Comparison of ENCODE assay signal across 1 cellular context in the genomic region with DNA sequence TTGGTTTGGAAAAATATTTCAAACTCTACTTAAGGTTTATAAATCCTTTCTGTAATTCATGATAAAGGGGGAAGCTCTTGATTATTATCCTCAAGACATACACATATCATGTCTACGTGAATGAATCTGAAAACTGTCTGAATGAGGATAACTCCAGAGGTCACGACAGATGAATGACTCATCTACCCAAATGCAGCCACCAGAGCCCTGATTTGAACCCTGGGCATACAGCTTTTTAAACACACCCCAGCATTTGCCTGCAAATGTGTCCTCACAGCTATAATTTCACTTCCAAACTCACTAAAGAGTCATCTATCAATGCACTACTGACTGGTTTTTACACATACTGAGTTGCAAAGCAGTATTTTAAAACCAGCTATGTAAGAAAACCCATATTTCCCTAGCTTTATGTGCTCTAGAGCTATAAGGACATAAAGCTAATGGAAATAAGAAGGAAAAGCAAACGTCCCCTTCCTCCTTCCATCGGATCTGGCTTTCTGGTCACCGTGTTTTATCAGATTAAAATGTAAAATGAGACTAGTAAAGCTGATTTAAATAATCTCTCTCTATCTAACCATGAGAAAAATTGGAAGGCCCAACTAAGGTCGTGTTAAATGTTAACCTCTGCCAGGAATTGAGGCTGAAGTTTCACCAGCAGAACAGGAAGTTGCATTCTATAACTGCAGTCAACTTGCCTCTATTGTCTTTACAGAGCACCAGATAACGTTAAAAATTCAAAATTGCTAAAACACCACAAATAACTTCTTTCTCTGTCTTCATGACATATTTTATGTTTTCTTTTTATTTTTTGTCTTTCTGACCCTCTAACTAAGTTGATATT.
TF ChIP-seq lines count a peak whose summit lies in the region.

No MANE protein-coding gene starts in this region.

TF ChIP-seq in HepG2, 621 proteins besides CTCF, POLR2A, EP300 and RAD21 (continued from another document and continues in another):
- TF ChIP-seq, protein P1, sequence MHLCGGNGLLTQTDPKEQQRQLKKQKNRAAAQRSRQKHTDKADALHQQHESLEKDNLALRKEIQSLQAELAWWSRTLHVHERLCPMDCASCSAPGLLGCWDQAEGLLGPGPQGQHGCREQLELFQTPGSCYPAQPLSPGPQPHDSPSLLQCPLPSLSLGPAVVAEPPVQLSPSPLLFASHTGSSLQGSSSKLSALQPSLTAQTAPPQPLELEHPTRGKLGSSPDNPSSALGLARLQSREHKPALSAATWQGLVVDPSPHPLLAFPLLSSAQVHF (CRISPR knock-in tag; IDR thresholded peaks at IDR 0.05): no peak
- TF ChIP-seq LCORL (IDR thresholded peaks at IDR 0.05) (no peak), LCORL (CRISPR knock-in tag; IDR thresholded peaks at IDR 0.05) (0 out of 2 replicates have a peak, but pooled peaks have one; percentile 16), BHLHE40 (IDR thresholded peaks at IDR 0.05; ENCODE audit: low read length) (no peak), ZNF773 (CRISPR knock-in tag; IDR thresholded peaks at IDR 0.05; ENCODE audit: borderline replicate concordance) (no peak), CBX2 (IDR thresholded peaks at IDR 0.05; ENCODE audit: low read depth, low read length) (no peak), CBX2 (CRISPR knock-in tag; IDR thresholded peaks at IDR 0.05; ENCODE audit: low read depth) (no peak), GTF2F1 (IDR thresholded peaks at IDR 0.05; ENCODE audit: low read length) (no peak), FLYWCH1 (CRISPR knock-in tag; IDR thresholded peaks at IDR 0.05) (no peak), HMG20B (CRISPR knock-in tag; conservative IDR thresholded peaks at IDR 0.05) (no peak), NFRKB (IDR thresholded peaks at IDR 0.05) (no peak), SAFB2 (CRISPR knock-in tag; IDR thresholded peaks at IDR 0.05; ENCODE audit: borderline replicate concordance, low read depth) (no peak), ZNF280B (CRISPR knock-in tag; IDR thresholded peaks at IDR 0.05; ENCODE audit: borderline replicate concordance) (no peak), JARID2 (CRISPR knock-in tag; IDR thresholded peaks at IDR 0.05; ENCODE audit: insufficient replicate concordance) (no peak), KLF9 (CRISPR knock-in tag; IDR thresholded peaks at IDR 0.05; ENCODE audit: low read depth) (no peak), FOSL1 (CRISPR knock-in tag; IDR thresholded peaks at IDR 0.05; ENCODE audit: borderline replicate concordance) (peak; percentile 49; the same call in 1 of the 2 replicates), ZNF749 (CRISPR knock-in tag; IDR thresholded peaks at IDR 0.05; ENCODE audit: borderline replicate concordance) (no peak), SYNCRIP (IDR thresholded peaks at IDR 0.05; ENCODE audit: insufficient read depth, low read depth, low read length) (no peak), ZMYM2 (CRISPR knock-in tag; IDR thresholded peaks at IDR 0.05) (no peak), SP2 (CRISPR knock-in tag; IDR thresholded peaks at IDR 0.05) (no peak), BCL6 (CRISPR knock-in tag; IDR thresholded peaks at IDR 0.05) (0 out of 2 replicates have a peak, but pooled peaks have one; percentile 19), SRY (CRISPR knock-in tag; IDR thresholded peaks at IDR 0.05) (no peak), FOXM1 (CRISPR knock-in tag; IDR thresholded peaks at IDR 0.05) (no peak), ZNF232 (CRISPR knock-in tag; IDR thresholded peaks at IDR 0.05; ENCODE audit: borderline replicate concordance) (no peak; the same call in 1 of the 2 replicates), NR3C1 (CRISPR knock-in tag; IDR thresholded peaks at IDR 0.05) (no peak), RBFOX2 (IDR thresholded peaks at IDR 0.05; ENCODE audit: low read depth, low read length) (peak; percentile 52; the same call in 1 of the 2 replicates), PBX2 (CRISPR knock-in tag; IDR thresholded peaks at IDR 0.05) (no peak), TGIF2 (CRISPR knock-in tag; IDR thresholded peaks at IDR 0.05) (no peak), SMAD3 (CRISPR knock-in tag; IDR thresholded peaks at IDR 0.05) (0 out of 2 replicates have a peak, but pooled peaks have one; percentile 53), HNRNPLL (IDR thresholded peaks at IDR 0.05; ENCODE audit: low read depth, low read length, poor library complexity, severe bottlenecking) (no peak), ZNF782 (CRISPR knock-in tag; IDR thresholded peaks at IDR 0.05; ENCODE audit: borderline replicate concordance) (no peak), SOX5 (CRISPR knock-in tag; IDR thresholded peaks at IDR 0.05; ENCODE audit: borderline replicate concordance) (peak; percentile 80; the same call in 1 of the 2 replicates)
- TF ChIP-seq, protein P2, sequence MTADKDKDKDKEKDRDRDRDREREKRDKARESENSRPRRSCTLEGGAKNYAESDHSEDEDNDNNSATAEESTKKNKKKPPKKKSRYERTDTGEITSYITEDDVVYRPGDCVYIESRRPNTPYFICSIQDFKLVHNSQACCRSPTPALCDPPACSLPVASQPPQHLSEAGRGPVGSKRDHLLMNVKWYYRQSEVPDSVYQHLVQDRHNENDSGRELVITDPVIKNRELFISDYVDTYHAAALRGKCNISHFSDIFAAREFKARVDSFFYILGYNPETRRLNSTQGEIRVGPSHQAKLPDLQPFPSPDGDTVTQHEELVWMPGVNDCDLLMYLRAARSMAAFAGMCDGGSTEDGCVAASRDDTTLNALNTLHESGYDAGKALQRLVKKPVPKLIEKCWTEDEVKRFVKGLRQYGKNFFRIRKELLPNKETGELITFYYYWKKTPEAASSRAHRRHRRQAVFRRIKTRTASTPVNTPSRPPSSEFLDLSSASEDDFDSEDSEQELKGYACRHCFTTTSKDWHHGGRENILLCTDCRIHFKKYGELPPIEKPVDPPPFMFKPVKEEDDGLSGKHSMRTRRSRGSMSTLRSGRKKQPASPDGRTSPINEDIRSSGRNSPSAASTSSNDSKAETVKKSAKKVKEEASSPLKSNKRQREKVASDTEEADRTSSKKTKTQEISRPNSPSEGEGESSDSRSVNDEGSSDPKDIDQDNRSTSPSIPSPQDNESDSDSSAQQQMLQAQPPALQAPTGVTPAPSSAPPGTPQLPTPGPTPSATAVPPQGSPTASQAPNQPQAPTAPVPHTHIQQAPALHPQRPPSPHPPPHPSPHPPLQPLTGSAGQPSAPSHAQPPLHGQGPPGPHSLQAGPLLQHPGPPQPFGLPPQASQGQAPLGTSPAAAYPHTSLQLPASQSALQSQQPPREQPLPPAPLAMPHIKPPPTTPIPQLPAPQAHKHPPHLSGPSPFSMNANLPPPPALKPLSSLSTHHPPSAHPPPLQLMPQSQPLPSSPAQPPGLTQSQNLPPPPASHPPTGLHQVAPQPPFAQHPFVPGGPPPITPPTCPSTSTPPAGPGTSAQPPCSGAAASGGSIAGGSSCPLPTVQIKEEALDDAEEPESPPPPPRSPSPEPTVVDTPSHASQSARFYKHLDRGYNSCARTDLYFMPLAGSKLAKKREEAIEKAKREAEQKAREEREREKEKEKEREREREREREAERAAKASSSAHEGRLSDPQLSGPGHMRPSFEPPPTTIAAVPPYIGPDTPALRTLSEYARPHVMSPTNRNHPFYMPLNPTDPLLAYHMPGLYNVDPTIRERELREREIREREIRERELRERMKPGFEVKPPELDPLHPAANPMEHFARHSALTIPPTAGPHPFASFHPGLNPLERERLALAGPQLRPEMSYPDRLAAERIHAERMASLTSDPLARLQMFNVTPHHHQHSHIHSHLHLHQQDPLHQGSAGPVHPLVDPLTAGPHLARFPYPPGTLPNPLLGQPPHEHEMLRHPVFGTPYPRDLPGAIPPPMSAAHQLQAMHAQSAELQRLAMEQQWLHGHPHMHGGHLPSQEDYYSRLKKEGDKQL (CRISPR knock-in tag; IDR thresholded peaks at IDR 0.05; ENCODE audit: low read depth): no peak
- TF ChIP-seq, protein P3, sequence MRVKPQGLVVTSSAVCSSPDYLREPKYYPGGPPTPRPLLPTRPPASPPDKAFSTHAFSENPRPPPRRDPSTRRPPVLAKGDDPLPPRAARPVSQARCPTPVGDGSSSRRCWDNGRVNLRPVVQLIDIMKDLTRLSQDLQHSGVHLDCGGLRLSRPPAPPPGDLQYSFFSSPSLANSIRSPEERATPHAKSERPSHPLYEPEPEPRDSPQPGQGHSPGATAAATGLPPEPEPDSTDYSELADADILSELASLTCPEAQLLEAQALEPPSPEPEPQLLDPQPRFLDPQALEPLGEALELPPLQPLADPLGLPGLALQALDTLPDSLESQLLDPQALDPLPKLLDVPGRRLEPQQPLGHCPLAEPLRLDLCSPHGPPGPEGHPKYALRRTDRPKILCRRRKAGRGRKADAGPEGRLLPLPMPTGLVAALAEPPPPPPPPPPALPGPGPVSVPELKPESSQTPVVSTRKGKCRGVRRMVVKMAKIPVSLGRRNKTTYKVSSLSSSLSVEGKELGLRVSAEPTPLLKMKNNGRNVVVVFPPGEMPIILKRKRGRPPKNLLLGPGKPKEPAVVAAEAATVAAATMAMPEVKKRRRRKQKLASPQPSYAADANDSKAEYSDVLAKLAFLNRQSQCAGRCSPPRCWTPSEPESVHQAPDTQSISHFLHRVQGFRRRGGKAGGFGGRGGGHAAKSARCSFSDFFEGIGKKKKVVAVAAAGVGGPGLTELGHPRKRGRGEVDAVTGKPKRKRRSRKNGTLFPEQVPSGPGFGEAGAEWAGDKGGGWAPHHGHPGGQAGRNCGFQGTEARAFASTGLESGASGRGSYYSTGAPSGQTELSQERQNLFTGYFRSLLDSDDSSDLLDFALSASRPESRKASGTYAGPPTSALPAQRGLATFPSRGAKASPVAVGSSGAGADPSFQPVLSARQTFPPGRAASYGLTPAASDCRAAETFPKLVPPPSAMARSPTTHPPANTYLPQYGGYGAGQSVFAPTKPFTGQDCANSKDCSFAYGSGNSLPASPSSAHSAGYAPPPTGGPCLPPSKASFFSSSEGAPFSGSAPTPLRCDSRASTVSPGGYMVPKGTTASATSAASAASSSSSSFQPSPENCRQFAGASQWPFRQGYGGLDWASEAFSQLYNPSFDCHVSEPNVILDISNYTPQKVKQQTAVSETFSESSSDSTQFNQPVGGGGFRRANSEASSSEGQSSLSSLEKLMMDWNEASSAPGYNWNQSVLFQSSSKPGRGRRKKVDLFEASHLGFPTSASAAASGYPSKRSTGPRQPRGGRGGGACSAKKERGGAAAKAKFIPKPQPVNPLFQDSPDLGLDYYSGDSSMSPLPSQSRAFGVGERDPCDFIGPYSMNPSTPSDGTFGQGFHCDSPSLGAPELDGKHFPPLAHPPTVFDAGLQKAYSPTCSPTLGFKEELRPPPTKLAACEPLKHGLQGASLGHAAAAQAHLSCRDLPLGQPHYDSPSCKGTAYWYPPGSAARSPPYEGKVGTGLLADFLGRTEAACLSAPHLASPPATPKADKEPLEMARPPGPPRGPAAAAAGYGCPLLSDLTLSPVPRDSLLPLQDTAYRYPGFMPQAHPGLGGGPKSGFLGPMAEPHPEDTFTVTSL (CRISPR knock-in tag; IDR thresholded peaks at IDR 0.05; ENCODE audit: borderline replicate concordance): peak; percentile 15; the same call in 1 of the 2 replicates
- TF ChIP-seq, protein P4, sequence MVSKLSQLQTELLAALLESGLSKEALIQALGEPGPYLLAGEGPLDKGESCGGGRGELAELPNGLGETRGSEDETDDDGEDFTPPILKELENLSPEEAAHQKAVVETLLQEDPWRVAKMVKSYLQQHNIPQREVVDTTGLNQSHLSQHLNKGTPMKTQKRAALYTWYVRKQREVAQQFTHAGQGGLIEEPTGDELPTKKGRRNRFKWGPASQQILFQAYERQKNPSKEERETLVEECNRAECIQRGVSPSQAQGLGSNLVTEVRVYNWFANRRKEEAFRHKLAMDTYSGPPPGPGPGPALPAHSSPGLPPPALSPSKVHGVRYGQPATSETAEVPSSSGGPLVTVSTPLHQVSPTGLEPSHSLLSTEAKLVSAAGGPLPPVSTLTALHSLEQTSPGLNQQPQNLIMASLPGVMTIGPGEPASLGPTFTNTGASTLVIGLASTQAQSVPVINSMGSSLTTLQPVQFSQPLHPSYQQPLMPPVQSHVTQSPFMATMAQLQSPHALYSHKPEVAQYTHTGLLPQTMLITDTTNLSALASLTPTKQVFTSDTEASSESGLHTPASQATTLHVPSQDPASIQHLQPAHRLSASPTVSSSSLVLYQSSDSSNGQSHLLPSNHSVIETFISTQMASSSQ (IDR thresholded peaks at IDR 0.05; ENCODE audit: low read depth): peak; percentile 75
- TF ChIP-seq, protein P4 (CRISPR knock-in tag; IDR thresholded peaks at IDR 0.05; ENCODE audit: borderline replicate concordance): peak; percentile 82; the same call in 1 of the 2 replicates
- TF ChIP-seq, protein P5, sequence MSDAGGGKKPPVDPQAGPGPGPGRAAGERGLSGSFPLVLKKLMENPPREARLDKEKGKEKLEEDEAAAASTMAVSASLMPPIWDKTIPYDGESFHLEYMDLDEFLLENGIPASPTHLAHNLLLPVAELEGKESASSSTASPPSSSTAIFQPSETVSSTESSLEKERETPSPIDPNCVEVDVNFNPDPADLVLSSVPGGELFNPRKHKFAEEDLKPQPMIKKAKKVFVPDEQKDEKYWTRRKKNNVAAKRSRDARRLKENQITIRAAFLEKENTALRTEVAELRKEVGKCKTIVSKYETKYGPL (CRISPR knock-in tag; IDR thresholded peaks at IDR 0.05): no peak
